Comparison of ENCODE assay signal across 10 cellular contexts in the genomic region with DNA sequence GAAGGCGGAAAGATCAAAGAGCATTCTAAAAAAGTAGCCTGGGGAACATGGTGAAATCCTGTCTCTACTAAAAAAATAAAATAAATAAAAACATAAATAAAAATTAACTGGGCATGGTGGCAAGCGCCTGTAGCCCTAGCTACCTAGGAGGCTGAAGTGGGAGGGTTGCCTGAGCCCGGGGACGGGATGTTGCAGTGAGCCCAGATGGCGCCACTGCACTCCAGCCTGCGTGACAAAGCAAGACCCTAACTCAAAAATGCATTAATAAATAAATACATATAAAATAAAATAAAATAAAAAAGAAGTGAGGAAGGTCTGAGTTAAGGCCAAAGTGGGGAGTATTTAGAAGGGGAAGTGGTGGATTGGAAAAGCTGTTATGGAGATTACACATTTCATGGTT. TPM values are rescaled to one million over a fixed set of nuclear protein-coding genes. Genes with fewer than 3 reads are reported as not detected.
DNase-seq lines count a peak whose midpoint lies in the region; ATAC-seq and TF ChIP-seq lines count a peak whose summit lies in the region.
"Had no signal": no experiment of that assay in that cellular context is flagged by ENCODE, and none has a peak within 500 bp of the region (broad histone marks: within the 10 kb centered on the region; RNA-seq: fewer than 3 reads in every experiment).

No MANE protein-coding gene starts in this region.

- H3K4me3 Mint-ChIP-seq in CD8-positive, alpha-beta memory T cell, result peak overlapping the region; percentile 13 to 100 (median 96)
- H3K4me3 Mint-ChIP-seq in activated CD4-positive, alpha-beta memory T cell treated with anti-CD3 and anti-CD28 coated beads for 36 hours, result peak overlapping the region; percentile 91
- H3K4me3 Mint-ChIP-seq in mesothelial cell of epicardium, result peak overlapping the region; percentile 81

- H3K27me3 Mint-ChIP-seq in CD8-positive, alpha-beta memory T cell, result peaks cover 3 to 9% of the 10 kb centered on the region in 2 donors
- peaks cover 3% of the 10 kb centered on the region for H3K27me3 Mint-ChIP-seq in activated CD4-positive, alpha-beta memory T cell treated with anti-CD3 and anti-CD28 coated beads for 36 hours
- peaks cover 2% of the 10 kb centered on the region for H3K27me3 Mint-ChIP-seq in mesothelial cell of epicardium (ENCODE audit: low read depth)

- H3K27me3 ChIP-seq in CD8-positive, alpha-beta memory T cell (ENCODE audit: insufficient read depth, low read length, poor library complexity, severe bottlenecking), result no peaks in the 10 kb centered on the region
- no peaks in the 10 kb centered on the region for H3K27me3 ChIP-seq in HUES6 (ENCODE audit: control insufficient read depth, insufficient read depth, low read length)

- no peak for DNase-seq in CD8-positive, alpha-beta memory T cell
- DNase-seq in activated CD4-positive, alpha-beta memory T cell treated with anti-CD3 and anti-CD28 coated beads for 36 hours, result no peak
- DNase-seq in mesothelial cell of epicardium (ENCODE audit: low spot score in 2 of 2, unreplicated experiment in 2 of 2) (no peak), HEK293T (ENCODE audit: extremely low spot score) (no peak)
- DNase-seq: DMS79 treated with DMSO at 0.1 percent for 48 hours, foreskin melanocyte, NCI-H1092 treated with DMSO at 0.1 percent for 48 hours had no signal

- CTCF ChIA-PET in CD8-positive, alpha-beta memory T cell (lab: Charles Lee), result no interaction called here
- CTCF ChIA-PET in activated CD4-positive, alpha-beta memory T cell treated with anti-CD3 and anti-CD28 coated beads for 36 hours (lab: Charles Lee), result interaction anchor here (0.9 kb wide), 1 partner anchor 33 kb away, joined by 4 read pairs; no protein-coding TSS in a partner anchor
- CTCF ChIA-PET in HEK293T (lab: Yijun Ruan, JAX), result no interaction called here

- ATAC-seq in GM19328 (IDR thresholded peaks at IDR 0.05; ENCODE audit: unreplicated experiment), result no peak
- ATAC-seq in HG03432 (IDR thresholded peaks at IDR 0.05; ENCODE audit: unreplicated experiment), result no peak

- H3K9ac ChIP-seq in HUES6 (ENCODE audit: low read length), result no peak overlapping the region

- H3K9me3 Mint-ChIP-seq in CD8-positive, alpha-beta memory T cell, result peaks cover 1 to 13% (median 8%) of the 10 kb centered on the region in 5 donors
- H3K9me3 Mint-ChIP-seq in activated CD4-positive, alpha-beta memory T cell treated with anti-CD3 and anti-CD28 coated beads for 36 hours, result peaks cover 13% of the 10 kb centered on the region
- peaks cover 28% of the 10 kb centered on the region for H3K9me3 Mint-ChIP-seq in mesothelial cell of epicardium

- no peak for TF ChIP-seq CTCF in mesothelial cell of epicardium (IDR thresholded peaks at IDR 0.05; ENCODE audit: unreplicated experiment)

- POLR2A ChIA-PET in CD8-positive, alpha-beta memory T cell (lab: Charles Lee), result no interaction called here
- POLR2A ChIA-PET in activated CD4-positive, alpha-beta memory T cell treated with anti-CD3 and anti-CD28 coated beads for 36 hours (lab: Charles Lee), result no interaction called here
- POLR2A ChIA-PET in HEK293T (lab: Yijun Ruan, JAX), result interaction anchor here (1.2 kb wide), 1 partner anchor 113 kb away, joined by 3 read pairs; no protein-coding TSS in a partner anchor

- H3K4me1 Mint-ChIP-seq in CD8-positive, alpha-beta memory T cell, result peaks cover 28 to 45% (median 44%) of the 10 kb centered on the region in 3 donors
- peaks cover 28% of the 10 kb centered on the region for H3K4me1 Mint-ChIP-seq in activated CD4-positive, alpha-beta memory T cell treated with anti-CD3 and anti-CD28 coated beads for 36 hours (ENCODE audit: low read depth)
- H3K4me1 Mint-ChIP-seq in mesothelial cell of epicardium, result peaks cover 14% of the 10 kb centered on the region

- H3K27ac Mint-ChIP-seq in CD8-positive, alpha-beta memory T cell, result peak overlapping the region in 2 of 8 donors; percentile 50 to 97
- no peak overlapping the region for H3K27ac Mint-ChIP-seq in activated CD4-positive, alpha-beta memory T cell treated with anti-CD3 and anti-CD28 coated beads for 36 hours
- no peak overlapping the region for H3K27ac Mint-ChIP-seq in mesothelial cell of epicardium

- no peak overlapping the region for H3K4me3 ChIP-seq in CD8-positive, alpha-beta memory T cell (ENCODE audit: low read length)
- peak overlapping the region; percentile 89; the same call in 1 of the 2 replicates for H3K4me3 ChIP-seq in HUES6 (ENCODE audit: low read depth, low read length)

- no peaks in the 10 kb centered on the region for H3K36me3 ChIP-seq in CD8-positive, alpha-beta memory T cell (ENCODE audit: insufficient read depth, low read length)
- H3K36me3 ChIP-seq in HUES6 (ENCODE audit: control insufficient read depth, insufficient read depth, low read length), result no peaks in the 10 kb centered on the region

- H3K27ac ChIP-seq in CD8-positive, alpha-beta memory T cell (ENCODE audit: low read depth, low read length), result no peak overlapping the region
- H3K27ac ChIP-seq in HUES6 (ENCODE audit: low read depth, low read length), result no peak overlapping the region

- H3K9me3 ChIP-seq in CD8-positive, alpha-beta memory T cell (ENCODE audit: low read length), result no peaks in the 10 kb centered on the region
- H3K9me3 ChIP-seq in HUES6 (ENCODE audit: control insufficient read depth, insufficient read depth, low read depth, low read length), result peaks cover 9% of the 10 kb centered on the region; the same call in 1 of the 2 replicates

- peaks cover 1 to 14% (median 5%) of the 10 kb centered on the region in 3 donors for H3K36me3 Mint-ChIP-seq in CD8-positive, alpha-beta memory T cell
- H3K36me3 Mint-ChIP-seq in activated CD4-positive, alpha-beta memory T cell treated with anti-CD3 and anti-CD28 coated beads for 36 hours, result peaks cover 19% of the 10 kb centered on the region
- H3K36me3 Mint-ChIP-seq in mesothelial cell of epicardium, result peaks cover 3% of the 10 kb centered on the region

- peaks cover 16% of the 10 kb centered on the region for H3K4me1 ChIP-seq in CD8-positive, alpha-beta memory T cell (ENCODE audit: insufficient read depth, low read length)
- H3K4me1 ChIP-seq in HUES6 (ENCODE audit: control insufficient read depth, insufficient read depth, low read length), result peaks cover 6% of the 10 kb centered on the region

- intact Hi-C loops in activated CD4-positive, alpha-beta memory T cell treated with anti-CD3 and anti-CD28 coated beads for 36 hours (cut with micrococcal nuclease), result loop anchor here (5.0 kb wide), 1 partner anchor 110 kb away; a partner anchor contains a TSS

TF ChIP-seq in HEK293T, 16 proteins besides CTCF, POLR2A, EP300 and RAD21:
- TF ChIP-seq SUZ12 (IDR thresholded peaks at IDR 0.05) (no peak), SP1 (IDR thresholded peaks at IDR 0.05) (no peak), ZNF384 (IDR thresholded peaks at IDR 0.05) (no peak), NFRKB (IDR thresholded peaks at IDR 0.05) (no peak), FOXK2 (IDR thresholded peaks at IDR 0.05) (no peak)

RNA-seq across cellular contexts. Expression of a gene that starts 1.3 kb away (rescaled TPM):
- 100 to 1,000 TPM; 100 to 106 TPM for total RNA-seq in CD8-positive, alpha-beta memory T cell
- polyA plus RNA-seq in CD8-positive, alpha-beta memory T cell, result 53.8 TPM
- 10 to 100 TPM; 84.2 to 89.8 TPM for total RNA-seq in activated CD4-positive, alpha-beta memory T cell treated with anti-CD3 and anti-CD28 coated beads for 36 hours
- 46.3 to 48.0 TPM (median 46.9 TPM) in 3 replicates for total RNA-seq in mesothelial cell of epicardium
